Comparison of ENCODE assay signal across 8 cellular contexts in the genomic region with DNA sequence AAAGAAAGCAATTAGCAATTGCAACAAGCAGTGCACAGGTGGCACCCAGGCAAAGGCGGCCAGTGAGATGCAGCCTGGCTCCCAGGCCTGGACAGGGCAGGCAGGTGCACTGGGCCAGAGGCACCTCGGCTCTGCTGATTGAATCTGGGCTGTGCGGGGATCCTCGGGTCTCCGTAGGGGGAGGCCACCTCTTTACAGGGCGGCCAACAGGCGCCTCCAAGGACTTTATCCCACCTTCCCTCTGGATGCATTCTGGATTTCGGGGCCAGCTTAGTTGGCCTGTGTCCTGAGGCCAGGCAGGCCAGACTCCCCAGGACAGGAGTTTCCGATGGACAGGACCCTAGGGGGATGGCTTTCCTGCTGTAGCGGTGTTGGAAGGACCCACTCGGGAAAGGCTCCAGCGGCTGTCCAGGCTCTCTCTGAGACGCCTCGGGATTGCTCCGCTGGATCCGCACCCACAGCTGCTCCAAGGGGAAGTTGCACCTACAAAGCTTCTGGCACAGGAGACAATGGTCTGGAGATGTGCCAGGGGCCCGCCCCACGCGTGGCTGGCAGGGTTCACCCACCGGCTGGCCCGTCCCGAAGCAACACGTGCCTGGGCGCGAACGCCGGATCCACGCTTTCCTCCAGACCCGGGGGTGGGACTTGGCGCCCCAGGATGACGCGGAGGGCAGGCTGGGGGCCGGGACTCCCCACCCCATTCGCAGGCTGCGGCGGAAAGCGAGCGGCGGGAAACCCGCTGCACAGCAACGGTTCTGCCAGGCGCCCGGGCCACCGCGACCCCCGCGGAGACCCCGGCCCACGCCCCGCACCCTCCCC. TPM values are rescaled to one million over a fixed set of nuclear protein-coding genes. Genes with fewer than 3 reads are reported as not detected.
DNase-seq lines count a peak whose midpoint lies in the region; ATAC-seq and TF ChIP-seq lines count a peak whose summit lies in the region.

No MANE protein-coding gene starts in this region.

- peak overlapping the region; percentile 51 for H3K27ac Mint-ChIP-seq in activated T-helper 17 cell treated with anti-CD3 and anti-CD28 coated beads, Interleukin-2, amount 50 U/mL, for 72 hours
- H3K27ac Mint-ChIP-seq in neural crest cell (ENCODE audit: unreplicated experiment): no peak overlapping the region

- peak overlapping the region; percentile 78 for H3K4me3 Mint-ChIP-seq in activated T-helper 17 cell treated with anti-CD3 and anti-CD28 coated beads, Interleukin-2, amount 50 U/mL, for 72 hours
- H3K4me3 Mint-ChIP-seq in neural crest cell: peak overlapping the region; percentile 91

- TSS peak; percentile 63 for BruUV-seq in PC-9 (replicated peaks; lab: Mats Ljungman, UMichigan)

- no peaks in the 10 kb centered on the region for H3K27me3 ChIP-seq in PC-9 (ENCODE audit: insufficient read depth, low read depth)

- H3K9me3 Mint-ChIP-seq in activated T-helper 17 cell treated with anti-CD3 and anti-CD28 coated beads, Interleukin-2, amount 50 U/mL, for 72 hours: no peaks in the 10 kb centered on the region
- no peaks in the 10 kb centered on the region for H3K9me3 Mint-ChIP-seq in neural crest cell

- H3K79me2 ChIP-seq in PC-9 (ENCODE audit: low read depth): peaks cover 20% of the 10 kb centered on the region

- H3K36me3 ChIP-seq in PC-9 (ENCODE audit: low read depth): no peaks in the 10 kb centered on the region

- no peaks in the 10 kb centered on the region for H3K9me3 ChIP-seq in PC-9 (ENCODE audit: insufficient read depth, low read depth)

- no peaks in the 10 kb centered on the region for H3K9me2 ChIP-seq in PC-9 (ENCODE audit: insufficient read depth)

- no peaks in the 10 kb centered on the region for H3K27me3 Mint-ChIP-seq in activated T-helper 17 cell treated with anti-CD3 and anti-CD28 coated beads, Interleukin-2, amount 50 U/mL, for 72 hours
- no peaks in the 10 kb centered on the region for H3K27me3 Mint-ChIP-seq in neural crest cell (ENCODE audit: low read depth)

- ATAC-seq in HG03139 (IDR thresholded peaks at IDR 0.05; ENCODE audit: unreplicated experiment) (peak; percentile 46), HG02938 (IDR thresholded peaks at IDR 0.05; ENCODE audit: unreplicated experiment) (no peak)
- ATAC-seq in activated T-helper 17 cell treated with anti-CD3 and anti-CD28 coated beads, Interleukin-2, amount 50 U/mL, for 72 hours (replicated peaks): peak; percentile 84

- DNase-seq in PC-9 (peak in 1 of 2 experiments; percentile 53), foreskin fibroblast (peak; percentile 66 to 87), neural crest cell (ENCODE audit: low read depth, low spot score) (no peak), substantia nigra (lab: John Stamatoyannopoulos, UW) (peak in 27 of 49 donors; percentile 28 to 98 (median 56))

- CTCF ChIA-PET in PC-9 (lab: Charles Lee): interaction anchor here (0.6 kb wide), 1 partner anchor 401 kb away, joined by 3 read pairs; no protein-coding TSS in a partner anchor

- POLR2A ChIA-PET in PC-9 (lab: Charles Lee; ENCODE audit: unreplicated experiment): no interaction called here

- H3K27ac ChIP-seq in PC-9 (no peak overlapping the region), substantia nigra (ENCODE audit: low read depth, low read length, poor library complexity, severe bottlenecking) (peak overlapping the region; percentile 51)

- peak overlapping the region; percentile 85 for H3K4me3 ChIP-seq in GM08714 (ENCODE audit: low read length)
- peak overlapping the region; percentile 73 for H3K4me3 ChIP-seq in PC-9
- peak overlapping the region; percentile 48 to 54 for H3K4me3 ChIP-seq in foreskin fibroblast (ENCODE audit: low read depth in 1 of 2, low read length in 2 of 2)

- no peaks in the 10 kb centered on the region for H4K20me1 ChIP-seq in PC-9 (ENCODE audit: insufficient read depth)

- H3K4me1 Mint-ChIP-seq in activated T-helper 17 cell treated with anti-CD3 and anti-CD28 coated beads, Interleukin-2, amount 50 U/mL, for 72 hours: no peaks in the 10 kb centered on the region
- peaks cover 15% of the 10 kb centered on the region for H3K4me1 Mint-ChIP-seq in neural crest cell

- H3K4me1 ChIP-seq in PC-9 (replicated peaks; ENCODE audit: insufficient read depth): 0 out of 2 replicates have a peak, but pooled peaks cover 6% of the 10 kb centered on the region

- TF ChIP-seq CTCF in PC-9 (conservative IDR thresholded peaks at IDR 0.05) (no peak), foreskin fibroblast (IDR thresholded peaks at IDR 0.05; ENCODE audit: low read depth, low read length) (no peak), neural crest cell (conservative IDR thresholded peaks at IDR 0.05) (no peak)

- no peaks in the 10 kb centered on the region for H3F3A ChIP-seq in PC-9 (ENCODE audit: insufficient read depth, low read depth)

- H3K4me2 ChIP-seq in PC-9: peak overlapping the region; percentile 89

- intact Hi-C loops in PC-9 (cut with micrococcal nuclease; ENCODE audit: unreplicated experiment): no loop called here

- peaks cover 12% of the 10 kb centered on the region for H3K36me3 Mint-ChIP-seq in activated T-helper 17 cell treated with anti-CD3 and anti-CD28 coated beads, Interleukin-2, amount 50 U/mL, for 72 hours (ENCODE audit: low read depth)
- no peaks in the 10 kb centered on the region for H3K36me3 Mint-ChIP-seq in neural crest cell (ENCODE audit: low read depth)

- peak overlapping the region; percentile 74 for H2AFZ ChIP-seq in PC-9

RNA-seq across cellular contexts. Expression of gene SLC19A1, which starts 0.8 kb away (rescaled TPM):
- total RNA-seq in PC-9 (2021) (22.6 and 25.0 TPM in 2 replicates), neural crest cell (31.6 and 35.1 TPM in 2 replicates)
- 10 to 100 TPM; 41.4 to 82.2 TPM for total RNA-seq in activated T-helper 17 cell treated with anti-CD3 and anti-CD28 coated beads, Interleukin-2, amount 50 U/mL, for 72 hours
